In the genomic region with DNA sequence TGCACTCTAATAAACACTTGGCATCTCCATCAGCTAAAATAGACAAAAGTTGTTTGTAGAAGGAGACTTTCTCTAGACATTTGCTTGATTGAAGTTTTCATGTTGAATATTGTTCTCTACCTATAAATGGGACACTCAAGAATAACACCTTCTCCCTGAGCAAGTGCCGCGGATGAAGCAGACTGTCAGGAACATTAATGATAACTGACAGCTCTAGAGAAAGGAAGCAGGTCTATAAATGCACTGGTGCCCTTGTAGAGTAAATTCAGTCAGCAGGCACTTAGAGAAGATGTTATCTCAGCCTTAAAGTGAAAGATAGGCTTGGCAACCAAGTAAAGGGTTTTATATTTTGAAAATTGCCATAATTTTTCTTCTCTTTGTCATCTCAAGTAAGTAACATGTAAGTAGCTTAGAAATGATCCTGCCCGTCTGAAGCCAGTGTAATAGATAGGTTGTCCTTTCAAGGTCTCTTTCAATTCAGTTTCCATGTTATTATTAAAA, we compare ENCODE assay signal across 8 cellular contexts.
"Had no signal": no experiment of that assay in that cellular context is flagged by ENCODE, and none has a peak within 500 bp of the region (broad histone marks: within the 10 kb centered on the region; RNA-seq: fewer than 3 reads in every experiment).

No MANE protein-coding gene starts in this region.

- H3K9me3 ChIP-seq: HAP-1 had no signal

- H3K9ac ChIP-seq: GM23248 had no signal

- H3K36me3 ChIP-seq: HAP-1 had no signal

- H3K27ac ChIP-seq: GM23248 had no signal

- DNase-seq: GM23248, GOT3, H7, H9, HCEC 1CT, HFFc6 had no signal

- H3K4me3 ChIP-seq: GM23248, GM23338, HAP-1 had no signal

- H2AFZ ChIP-seq: GM23248 had no signal

- H3K4me1 ChIP-seq: HAP-1 had no signal

- H3K4me2 ChIP-seq: GM23338 had no signal
